In the genomic region with DNA sequence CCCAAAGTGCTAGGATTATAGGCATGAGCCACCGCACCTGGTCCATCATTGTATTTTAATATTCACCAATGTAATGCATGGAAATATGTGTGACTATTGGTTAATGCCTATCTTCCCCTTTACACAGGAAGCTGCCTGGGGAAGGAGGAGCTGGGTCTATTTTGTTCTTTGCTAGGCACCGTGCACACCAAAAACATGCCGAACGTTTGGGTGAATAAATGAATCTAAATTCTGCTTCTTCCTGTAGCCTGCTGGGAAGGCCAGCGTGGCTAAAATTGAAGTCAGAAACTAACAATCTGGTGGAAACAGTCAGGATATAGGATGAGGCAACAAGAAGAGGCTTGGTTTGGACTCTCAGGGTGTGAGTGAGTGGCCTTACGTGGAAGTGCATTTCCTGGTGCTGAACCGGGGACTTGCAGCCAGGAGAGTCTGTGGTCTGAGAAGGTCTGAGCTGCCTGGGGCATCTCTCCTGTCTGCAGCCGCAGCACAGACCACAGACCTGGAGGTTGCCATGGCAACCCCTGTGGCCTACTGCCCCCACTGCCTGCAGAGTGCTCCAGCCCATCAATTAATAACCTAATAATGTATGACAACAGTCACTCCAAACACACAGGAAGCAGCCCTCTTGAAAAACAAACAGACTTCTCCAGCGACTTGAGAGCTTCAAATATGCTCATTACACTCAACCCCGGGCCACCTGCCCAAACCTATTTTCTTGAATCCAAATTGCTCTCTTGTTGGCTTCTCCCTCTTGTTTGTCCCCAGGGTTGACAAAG, we compare ENCODE assay signal across 1 cellular context.
TF ChIP-seq lines count a peak whose summit lies in the region.

No MANE protein-coding gene starts in this region.

TF ChIP-seq in IMR-90, 13 proteins besides CTCF, POLR2A, EP300 and RAD21:
- TF ChIP-seq MAFK (IDR thresholded peaks at IDR 0.05; ENCODE audit: low read depth, low read length) (no peak), CHD1 (IDR thresholded peaks at IDR 0.05; ENCODE audit: low read depth, low read length) (no peak), CEBPB (IDR thresholded peaks at IDR 0.05; ENCODE audit: low read depth, low read length) (no peak), MXI1 (IDR thresholded peaks at IDR 0.05; ENCODE audit: borderline replicate concordance, low read depth, low read length) (no peak), SMC3 (IDR thresholded peaks at IDR 0.05; ENCODE audit: low read depth, low read length) (no peak), FOS (IDR thresholded peaks at IDR 0.05; ENCODE audit: low read depth, low read length) (no peak), BHLHE40 (IDR thresholded peaks at IDR 0.05; ENCODE audit: low read depth, low read length) (no peak), RFX5 (IDR thresholded peaks at IDR 0.05; ENCODE audit: low read depth, low read length) (no peak), RCOR1 (IDR thresholded peaks at IDR 0.05; ENCODE audit: insufficient replicate concordance, low read length) (no peak), MAZ (IDR thresholded peaks at IDR 0.05; ENCODE audit: borderline replicate concordance, low read depth, low read length) (no peak), USF2 (IDR thresholded peaks at IDR 0.05; ENCODE audit: low read depth, low read length) (no peak), NFE2L2 (IDR thresholded peaks at IDR 0.05; ENCODE audit: low read depth, low read length) (no peak)
- TF ChIP-seq, protein P1, sequence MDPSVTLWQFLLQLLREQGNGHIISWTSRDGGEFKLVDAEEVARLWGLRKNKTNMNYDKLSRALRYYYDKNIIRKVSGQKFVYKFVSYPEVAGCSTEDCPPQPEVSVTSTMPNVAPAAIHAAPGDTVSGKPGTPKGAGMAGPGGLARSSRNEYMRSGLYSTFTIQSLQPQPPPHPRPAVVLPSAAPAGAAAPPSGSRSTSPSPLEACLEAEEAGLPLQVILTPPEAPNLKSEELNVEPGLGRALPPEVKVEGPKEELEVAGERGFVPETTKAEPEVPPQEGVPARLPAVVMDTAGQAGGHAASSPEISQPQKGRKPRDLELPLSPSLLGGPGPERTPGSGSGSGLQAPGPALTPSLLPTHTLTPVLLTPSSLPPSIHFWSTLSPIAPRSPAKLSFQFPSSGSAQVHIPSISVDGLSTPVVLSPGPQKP (IDR thresholded peaks at IDR 0.05; ENCODE audit: borderline replicate concordance, low read depth, low read length) = no peak
TF ChIP-seq in IMR-90: peak in this region for 0.
